ENCODE assay signal across 12 cellular contexts in the genomic region with DNA sequence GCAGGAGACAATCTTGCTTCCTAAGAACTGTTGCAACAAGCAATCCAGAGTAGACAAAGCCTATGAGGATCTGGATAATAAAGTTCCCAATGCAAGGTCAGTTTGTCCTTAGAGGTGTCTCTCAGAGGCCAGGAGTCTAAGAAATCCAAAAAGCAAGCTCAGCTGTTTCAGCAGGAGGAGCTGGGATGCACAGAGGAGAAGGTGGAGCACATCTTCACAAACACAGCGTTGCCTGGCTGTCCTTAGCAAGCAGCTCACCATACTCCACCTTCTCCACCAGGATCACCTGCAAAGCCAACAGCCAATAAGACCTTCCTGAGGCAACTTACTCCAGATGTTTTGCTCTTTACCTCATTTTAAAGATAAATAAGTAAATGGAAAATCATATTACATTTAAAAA. TPM values are rescaled to one million over a fixed set of nuclear protein-coding genes. Genes with fewer than 3 reads are reported as not detected.
A peak's percentile ranks its signal among the peaks of the same experiment; 100 is the strongest.
DNase-seq lines count a peak whose midpoint lies in the region; ATAC-seq, FAIRE-seq and TF ChIP-seq lines count a peak whose summit lies in the region.
"Had no signal": no experiment of that assay in that cellular context is flagged by ENCODE, and none has a peak within 500 bp of the region (broad histone marks: within the 10 kb centered on the region; RNA-seq: fewer than 3 reads in every experiment).

No MANE protein-coding gene starts in this region.

- H3K36me3 ChIP-seq in bronchial epithelial cell (ENCODE audit: control insufficient read depth, insufficient read depth, low read length): no peaks in the 10 kb centered on the region

- TF ChIP-seq CTCF in bronchial epithelial cell (IDR thresholded peaks at IDR 0.05; ENCODE audit: insufficient read depth, low read length, severe bottlenecking): no peak

- H3K9me3 Mint-ChIP-seq in activated CD4-positive, alpha-beta T cell treated with anti-CD3 and anti-CD28 coated beads, Interleukin-2, amount 10 ng/mL, durations not matched to agents 24 days and 14 days: no peaks in the 10 kb centered on the region
- no peaks in the 10 kb centered on the region for H3K9me3 Mint-ChIP-seq in stimulated activated effector memory CD8-positive, alpha-beta T cell treated with anti-CD3 and anti-CD28 coated beads, Interleukin-12 subunit alpha, Interleukin-12 subunit beta, amount 100 ng/mL, for 72 hours

- peak; percentile 21 for ATAC-seq in HG03045 (IDR thresholded peaks at IDR 0.05; ENCODE audit: unreplicated experiment)
- ATAC-seq in stimulated activated effector memory CD8-positive, alpha-beta T cell treated with anti-CD3 and anti-CD28 coated beads, Interleukin-12 subunit alpha, Interleukin-12 subunit beta, amount 100 ng/mL, for 72 hours: peak; percentile 45
- no peak for ATAC-seq in left cardiac atrium

- peak overlapping the region; percentile 96 for H3K4me3 Mint-ChIP-seq in activated CD4-positive, alpha-beta T cell treated with anti-CD3 and anti-CD28 coated beads, Interleukin-2, amount 10 ng/mL, durations not matched to agents 24 days and 14 days
- H3K4me3 Mint-ChIP-seq in stimulated activated effector memory CD8-positive, alpha-beta T cell treated with anti-CD3 and anti-CD28 coated beads, Interleukin-12 subunit alpha, Interleukin-12 subunit beta, amount 100 ng/mL, for 72 hours: peak overlapping the region; percentile 89

- H3K4me1 Mint-ChIP-seq in activated CD4-positive, alpha-beta T cell treated with anti-CD3 and anti-CD28 coated beads, Interleukin-2, amount 10 ng/mL, durations not matched to agents 24 days and 14 days: peaks cover 53% of the 10 kb centered on the region
- H3K4me1 Mint-ChIP-seq in stimulated activated effector memory CD8-positive, alpha-beta T cell treated with anti-CD3 and anti-CD28 coated beads, Interleukin-12 subunit alpha, Interleukin-12 subunit beta, amount 100 ng/mL, for 72 hours: peaks cover 36% of the 10 kb centered on the region

- H3K27me3 ChIP-seq in bronchial epithelial cell (ENCODE audit: control insufficient read depth, insufficient read depth, low read length): no peaks in the 10 kb centered on the region
- H3K27me3 ChIP-seq: testis had no signal

- H3K4me3 ChIP-seq in bronchial epithelial cell (ENCODE audit: low read depth, low read length): no peak overlapping the region
- H3K4me3 ChIP-seq: testis had no signal

- peak; percentile 88 for FAIRE-seq in bronchial epithelial cell (lab: Jason Lieb, UNC)

- peak; percentile 62 for DNase-seq in activated CD4-positive, alpha-beta T cell treated with anti-CD3 and anti-CD28 coated beads, Interleukin-2, amount 10 ng/mL, durations not matched to agents 24 days and 14 days
- DNase-seq in activated CD4-positive, alpha-beta T cell treated with anti-CD3 and anti-CD28 coated beads, Interleukin-2, amount 50 U/mL, for 48 hours: no peak
- DNase-seq in bronchial epithelial cell (ENCODE audit: low read depth) (peak; percentile 22), left cardiac atrium (no peak)
- no peak for DNase-seq in stimulated activated effector memory CD8-positive, alpha-beta T cell treated with anti-CD3 and anti-CD28 coated beads, Interleukin-12 subunit alpha, Interleukin-12 subunit beta, amount 100 ng/mL, for 72 hours (ENCODE audit: low spot score in 2 of 2)
- no peak for DNase-seq in stimulated activated CD4-positive, alpha-beta T cell treated with anti-CD3 and anti-CD28 coated beads, Interleukin-2, amount 100 ng/mL, for 24 hours
- DNase-seq in activated effector memory CD4-positive, alpha-beta T cell treated with Interleukin-2 at 50 U/mL for 16 hours: no peak
- DNase-seq: MV-4-11, testis had no signal

- intact Hi-C loops in activated CD4-positive, alpha-beta T cell treated with anti-CD3 and anti-CD28 coated beads, Interleukin-2, amount 10 ng/mL, durations not matched to agents 24 days and 14 days (cut with micrococcal nuclease): loop anchor here (1.0 to 5.0 kb wide), 5 partner anchors 12 to 357 kb away; no protein-coding TSS in a partner anchor
- intact Hi-C loops in left cardiac atrium (cut with DNase I): no loop called here

- H3K36me3 Mint-ChIP-seq in activated CD4-positive, alpha-beta T cell treated with anti-CD3 and anti-CD28 coated beads, Interleukin-2, amount 10 ng/mL, durations not matched to agents 24 days and 14 days (ENCODE audit: low read depth): peaks cover 73% of the 10 kb centered on the region
- peaks cover 94% of the 10 kb centered on the region for H3K36me3 Mint-ChIP-seq in stimulated activated effector memory CD8-positive, alpha-beta T cell treated with anti-CD3 and anti-CD28 coated beads, Interleukin-12 subunit alpha, Interleukin-12 subunit beta, amount 100 ng/mL, for 72 hours

- peak overlapping the region; percentile 96 for H3K27ac Mint-ChIP-seq in activated CD4-positive, alpha-beta T cell treated with anti-CD3 and anti-CD28 coated beads, Interleukin-2, amount 10 ng/mL, durations not matched to agents 24 days and 14 days
- H3K27ac Mint-ChIP-seq in stimulated activated effector memory CD8-positive, alpha-beta T cell treated with anti-CD3 and anti-CD28 coated beads, Interleukin-12 subunit alpha, Interleukin-12 subunit beta, amount 100 ng/mL, for 72 hours: peak overlapping the region; percentile 99

- H3K27me3 Mint-ChIP-seq in activated CD4-positive, alpha-beta T cell treated with anti-CD3 and anti-CD28 coated beads, Interleukin-2, amount 10 ng/mL, durations not matched to agents 24 days and 14 days: no peaks in the 10 kb centered on the region

RNA-seq across cellular contexts. Expression of gene ZBED2, which starts 0.4 kb away (rescaled TPM):
- 587 and 596 TPM in 2 replicates for total RNA-seq in activated CD4-positive, alpha-beta T cell treated with anti-CD3 and anti-CD28 coated beads, Interleukin-2, amount 10 ng/mL, durations not matched to agents 24 days and 14 days
- total RNA-seq in bronchial epithelial cell (6.3 and 8.2 TPM in 2 replicates), left cardiac atrium (not detected)
- total RNA-seq: mesenteric fat pad, NCI-H460, testis had no signal

RNA-seq across cellular contexts. Expression of gene CD96, which starts 52.8 kb away (rescaled TPM):
- 50.5 and 60.5 TPM in 2 replicates for total RNA-seq in activated CD4-positive, alpha-beta T cell treated with anti-CD3 and anti-CD28 coated beads, Interleukin-2, amount 10 ng/mL, durations not matched to agents 24 days and 14 days
- total RNA-seq in bronchial epithelial cell (not detected in 2 replicates), left cardiac atrium (1 to 10 TPM; 1.6 to 2.9 TPM)
- total RNA-seq: NCI-H460 had no signal

Comparison
In these comparisons a context has a peak if more than half of its experiments do, and no peak if none do; other contexts are left out.
1. DNase-seq: peak in activated CD4-positive, alpha-beta T cell treated with anti-CD3 and anti-CD28 coated beads, Interleukin-2, amount 10 ng/mL, durations not matched to agents 24 days and 14 days (single experiment) and bronchial epithelial cell (single experiment); none in activated CD4-positive, alpha-beta T cell treated with anti-CD3 and anti-CD28 coated beads, Interleukin-2, amount 50 U/mL, for 48 hours (0 of 2), stimulated activated effector memory CD8-positive, alpha-beta T cell treated with anti-CD3 and anti-CD28 coated beads, Interleukin-12 subunit alpha, Interleukin-12 subunit beta, amount 100 ng/mL, for 72 hours (0 of 2), stimulated activated CD4-positive, alpha-beta T cell treated with anti-CD3 and anti-CD28 coated beads, Interleukin-2, amount 100 ng/mL, for 24 hours (0 of 2), left cardiac atrium (single experiment) and activated effector memory CD4-positive, alpha-beta T cell treated with Interleukin-2 at 50 U/mL for 16 hours (single experiment).
2. ATAC-seq: peak in HG03045 (single experiment) and stimulated activated effector memory CD8-positive, alpha-beta T cell treated with anti-CD3 and anti-CD28 coated beads, Interleukin-12 subunit alpha, Interleukin-12 subunit beta, amount 100 ng/mL, for 72 hours (single experiment); none in left cardiac atrium (0 of 2).
3. RNA of gene ZBED2, which starts 0.4 kb away (total RNA-seq): 587 to 596 TPM in activated CD4-positive, alpha-beta T cell treated with anti-CD3 and anti-CD28 coated beads, Interleukin-2, amount 10 ng/mL, durations not matched to agents 24 days and 14 days; 6.3 to 8.2 TPM in bronchial epithelial cell and not detected in left cardiac atrium; every median in the first group is over 10 times any median in the second.
4. RNA of gene CD96, which starts 52.8 kb away (total RNA-seq): 50.5 to 60.5 TPM in activated CD4-positive, alpha-beta T cell treated with anti-CD3 and anti-CD28 coated beads, Interleukin-2, amount 10 ng/mL, durations not matched to agents 24 days and 14 days; 1.6 to 2.9 TPM in left cardiac atrium and not detected in bronchial epithelial cell; every median in the first group is over 10 times any median in the second.